7 cellular contexts compared by ENCODE assay signal in the genomic region with DNA sequence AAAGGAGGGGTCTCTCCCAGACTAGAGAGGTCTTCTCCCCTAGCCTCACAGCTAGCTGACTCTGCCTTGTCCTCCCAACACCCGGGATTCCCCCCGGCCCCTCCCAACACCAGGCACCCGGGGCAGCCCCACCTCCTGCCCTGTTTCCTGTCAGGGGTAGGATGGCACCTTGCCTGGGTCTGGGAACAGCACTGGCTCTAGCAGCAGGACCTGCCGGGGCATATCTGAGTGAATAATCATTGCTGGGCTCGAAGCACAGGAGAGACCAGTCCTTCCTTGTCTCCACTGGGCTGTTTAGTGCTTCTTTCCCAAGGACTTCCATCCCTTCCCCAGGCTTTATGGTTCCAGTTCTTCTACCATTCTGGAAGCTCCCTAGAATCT. TPM values are rescaled to one million over a fixed set of nuclear protein-coding genes. Genes with fewer than 3 reads are reported as not detected.
A peak's percentile ranks its signal among the peaks of the same experiment; 100 is the strongest.
DNase-seq lines count a peak whose midpoint lies in the region; ATAC-seq and TF ChIP-seq lines count a peak whose summit lies in the region.
"Had no signal": no experiment of that assay in that cellular context is flagged by ENCODE, and none has a peak within 500 bp of the region (broad histone marks: within the 10 kb centered on the region; RNA-seq: fewer than 3 reads in every experiment).

No MANE protein-coding gene starts in this region.

- no peak overlapping the region for H2BK12ac ChIP-seq in H9 (ENCODE audit: insufficient read length, low read depth, low read length)

- no peak overlapping the region for H3K4me2 ChIP-seq in H9 (ENCODE audit: insufficient read depth, insufficient read length, low read length)

- H3K27ac ChIP-seq in H9 (ENCODE audit: insufficient read length, low read depth, low read length) = no peak overlapping the region

- peaks cover 0 to 16% (median 5%) of the 10 kb centered on the region in 3 experiments; a peak in 5 of 7 replicates for H3K36me3 Mint-ChIP-seq in H9 (ENCODE audit: insufficient read depth in 1 of 3, low read depth in 3 of 3)

- no peak overlapping the region for H3K14ac ChIP-seq in H9 (ENCODE audit: insufficient read depth, low read length)

- no peak overlapping the region for H2AK5ac ChIP-seq in H9 (ENCODE audit: insufficient read length, low read length)

- no peaks in the 10 kb centered on the region for H3K27me3 ChIP-seq in H9 (ENCODE audit: insufficient read depth, low read length)

- H3K18ac ChIP-seq in H9 (ENCODE audit: insufficient read length, low read depth, low read length) = no peak overlapping the region

- peak overlapping the region; percentile 99 for H3K4me3 ChIP-seq in epithelial cell of esophagus (ENCODE audit: low read length)

- no peaks in the 10 kb centered on the region for H3K79me2 ChIP-seq in H9 (ENCODE audit: insufficient read depth, low read length)

- H2BK15ac ChIP-seq in H9 (ENCODE audit: low read depth, low read length) = no peak overlapping the region

- peak overlapping the region; percentile 75 to 94 (median 87); a peak in 6 of 7 replicates for H3K27ac Mint-ChIP-seq in H9
- H3K27ac Mint-ChIP-seq: T-helper 2 cell treated with Interferon-gamma antibody and Interleukin-4, amounts not matched to agents 5 μg/mL and 100 μg/mL, for 36 hours had no signal

- no peak overlapping the region for H3K23ac ChIP-seq in H9 (ENCODE audit: insufficient read length, low read depth, low read length)

- no peak for TF ChIP-seq CTCF in H9 (conservative IDR thresholded peaks at IDR 0.05)
- TF ChIP-seq CTCF in epithelial cell of esophagus (IDR thresholded peaks at IDR 0.05; ENCODE audit: insufficient read depth, low read depth, low read length, missing control alignments) = no peak
- TF ChIP-seq CTCF in omental fat pad (IDR thresholded peaks at IDR 0.05) = no peak
- TF ChIP-seq CTCF in GM10266 (IDR thresholded peaks at IDR 0.05; ENCODE audit: control insufficient read depth, insufficient read depth, low read depth, missing control alignments) = no peak

- H3K79me1 ChIP-seq in H9 (ENCODE audit: insufficient read depth, low read depth, low read length, poor library complexity, severe bottlenecking) = no peaks in the 10 kb centered on the region

- H4K5ac ChIP-seq in H9 (ENCODE audit: insufficient read length, low read depth, low read length) = no peak overlapping the region

- no peak overlapping the region for H3K56ac ChIP-seq in H9 (ENCODE audit: insufficient read length, low read depth, low read length)

- H4K20me1 ChIP-seq in H9 (ENCODE audit: control insufficient read depth, insufficient read depth, insufficient read length) = no peaks in the 10 kb centered on the region

- H3K9ac ChIP-seq in H9 (ENCODE audit: extremely low read depth, insufficient read length, low read length) = no peak overlapping the region

- H2BK5ac ChIP-seq in H9 (ENCODE audit: insufficient read length, low read length) = no peak overlapping the region

- no peak overlapping the region for H4K8ac ChIP-seq in H9 (replicated peaks; ENCODE audit: insufficient read length, low read depth, low read length)

- H3K4me1 ChIP-seq in H9 (ENCODE audit: insufficient read depth, low read length) = peaks cover 21% of the 10 kb centered on the region; the same call in 1 of the 2 replicates

- no peaks in the 10 kb centered on the region for H3K27me3 Mint-ChIP-seq in H9 (ENCODE audit: low read depth)

- no peak overlapping the region for H2AFZ ChIP-seq in H9 (ENCODE audit: low read length)

- no peak overlapping the region for H3T11ph ChIP-seq in H9 (ENCODE audit: low read length)

- no peaks in the 10 kb centered on the region for H3K9me3 Mint-ChIP-seq in H9
- H3K9me3 Mint-ChIP-seq: T-helper 2 cell treated with Interferon-gamma antibody and Interleukin-4, amounts not matched to agents 5 μg/mL and 100 μg/mL, for 36 hours had no signal

- peak; percentile 73 for DNase-seq in H9
- peak; percentile 96 for DNase-seq in epithelial cell of esophagus (ENCODE audit: low read depth)
- no peak for DNase-seq in omental fat pad (ENCODE audit: low spot score)
- DNase-seq in NCI-H2107 treated with DMSO at 0.1 percent for 48 hours (lab: John Stamatoyannopoulos, UW; ENCODE audit: unreplicated experiment) = no peak
- no peak for DNase-seq in GM10266 (ENCODE audit: extremely low spot score)

- H3K4ac ChIP-seq in H9 (ENCODE audit: low read depth, low read length) = no peak overlapping the region

- peak overlapping the region; percentile 32 to 57; a peak in 3 of 5 replicates for H3K4me3 Mint-ChIP-seq in H9
- H3K4me3 Mint-ChIP-seq: T-helper 2 cell treated with Interferon-gamma antibody and Interleukin-4, amounts not matched to agents 5 μg/mL and 100 μg/mL, for 36 hours had no signal

- H3K9me3 ChIP-seq in H9 (ENCODE audit: control insufficient read depth, low read depth, low read length) = no peaks in the 10 kb centered on the region

- H3K23me2 ChIP-seq in H9 (ENCODE audit: insufficient read length, low read depth, low read length, poor library complexity, severe bottlenecking) = no peaks in the 10 kb centered on the region

- ATAC-seq in omental fat pad (ENCODE audit: low FRiP score) (peak; percentile 67), HG02610 (IDR thresholded peaks at IDR 0.05; ENCODE audit: unreplicated experiment) (no peak)

- no peak overlapping the region for H2BK120ac ChIP-seq in H9 (ENCODE audit: low read depth, low read length, poor library complexity, severe bottlenecking)

- H4K91ac ChIP-seq in H9 (ENCODE audit: insufficient read length, low read depth, low read length) = no peak overlapping the region

- peaks cover 55 to 57% of the 10 kb centered on the region in 2 experiments for H3K4me1 Mint-ChIP-seq in H9

- no peak overlapping the region for H2BK20ac ChIP-seq in H9 (ENCODE audit: low read depth, low read length, poor library complexity, severe bottlenecking)

- WGBS in H9 (ENCODE audit: extremely low coverage, insufficient read length, low lambda C conversion rate) = no CpG with 5 or more reads among the region's 5 CpGs

RNA-seq across cellular contexts. Expression of gene MINK1, which starts 25.7 kb away (rescaled TPM):
- total RNA-seq in H9 (2021) (64.3 and 68.8 TPM in 2 replicates), omental fat pad (10 to 100 TPM; 24.4 to 57.8 (median 31.9) TPM)

RNA-seq across cellular contexts. Expression of gene C17orf107, which starts 40.5 kb away (rescaled TPM):
- total RNA-seq in H9 (2021) (4.0 and 4.4 TPM in 2 replicates), omental fat pad (1 to 10 TPM in 3 of 4 donors, under 1 TPM in 1; 0.63 to 8.4 (median 3.3) TPM)

RNA-seq across cellular contexts. Expression of gene CHRNE, which starts 44.0 kb away (rescaled TPM):
- 0.31 and 0.61 TPM in 2 replicates for total RNA-seq in H9 (2021)
- total RNA-seq in omental fat pad = 1 to 10 TPM in 3 of 4 donors, under 1 TPM in 1; 0.50 to 3.6 (median 1.5) TPM

RNA-seq across cellular contexts. Expression of gene PLD2, which starts 51.9 kb away (rescaled TPM):
- 63.3 and 66.6 TPM in 2 replicates for total RNA-seq in H9 (2021)
- total RNA-seq in omental fat pad = 10 to 100 TPM; 20.8 to 29.2 (median 24.3) TPM

Comparison
In these comparisons a context has a peak if more than half of its experiments do, and no peak if none do; other contexts are left out.
1. DNase-seq: peak in H9 (single experiment) and epithelial cell of esophagus (single experiment); none in omental fat pad (single experiment), NCI-H2107 treated with DMSO at 0.1 percent for 48 hours (single experiment) and GM10266 (single experiment).